In the genomic region with DNA sequence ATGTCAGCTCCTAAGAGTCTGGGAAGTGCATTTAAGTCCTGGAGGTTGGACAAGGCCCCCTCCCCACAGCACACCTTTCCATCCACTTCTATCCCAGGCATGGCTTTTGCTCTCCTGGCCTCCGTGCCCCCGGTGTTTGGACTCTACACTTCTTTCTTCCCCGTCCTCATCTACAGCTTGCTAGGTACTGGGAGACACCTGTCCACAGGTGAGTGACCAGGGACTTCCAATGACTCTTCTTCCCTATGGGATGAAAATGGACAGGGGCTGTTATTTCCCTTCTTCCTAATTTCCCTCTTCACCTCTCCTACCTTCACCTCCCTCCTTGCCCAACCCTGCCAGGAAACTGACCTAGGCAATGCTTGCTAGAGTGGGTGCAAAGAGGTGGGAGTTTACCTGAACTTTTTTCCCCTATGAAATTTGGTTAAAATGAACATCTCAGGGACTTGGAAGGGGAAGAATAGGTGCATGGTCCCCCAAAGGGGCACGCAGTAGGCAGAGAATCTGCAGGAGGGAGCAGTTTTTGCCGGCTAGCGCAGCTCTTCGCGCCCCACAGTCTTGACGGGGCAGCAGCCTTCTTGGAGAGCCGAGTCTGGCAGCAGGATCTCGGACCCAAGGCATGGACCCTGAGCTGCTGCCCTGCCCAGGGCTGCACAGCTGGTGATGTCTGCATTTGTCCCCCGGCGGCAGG, we compare ENCODE assay signal across 9 cellular contexts. TPM values are rescaled to one million over a fixed set of nuclear protein-coding genes. Genes with fewer than 3 reads are reported as not detected.
A peak's percentile ranks its signal among the peaks of the same experiment; 100 is the strongest.
DNase-seq lines count a peak whose midpoint lies in the region; ATAC-seq, FAIRE-seq and TF ChIP-seq lines count a peak whose summit lies in the region.
"Had no signal": no experiment of that assay in that cellular context is flagged by ENCODE, and none has a peak within 500 bp of the region (broad histone marks: within the 10 kb centered on the region; RNA-seq: fewer than 3 reads in every experiment).

No MANE protein-coding gene starts in this region.

- BruUV-seq in HepG2 (replicated peaks; lab: Mats Ljungman, UMichigan) = no TSS peak

- H3K36me3 Mint-ChIP-seq in activated CD4-positive, alpha-beta memory T cell treated with anti-CD3 and anti-CD28 coated beads for 36 hours = no peaks in the 10 kb centered on the region

- peaks cover 24% of the 10 kb centered on the region for H3K4me1 Mint-ChIP-seq in activated CD4-positive, alpha-beta memory T cell treated with anti-CD3 and anti-CD28 coated beads for 36 hours (ENCODE audit: low read depth)

- DNase-seq in HepG2 (ENCODE audit: low spot score) = no peak
- no peak for DNase-seq in right lobe of liver
- DNase-seq in activated CD4-positive, alpha-beta memory T cell treated with anti-CD3 and anti-CD28 coated beads for 36 hours = no peak
- no peak for DNase-seq in NCI-H69 (lab: John Stamatoyannopoulos, UW)
- no peak for DNase-seq in NK-92 treated with Interleukin-12 subunit alpha and Interleukin-12 subunit beta, amount 100 ng/mL, for 24 hours (lab: John Stamatoyannopoulos, UW)
- DNase-seq: NCI-H2227 treated with DMSO at 0.1 percent for 48 hours had no signal

- ATAC-seq in HepG2 (no peak), right lobe of liver (no peak), GM19463 (IDR thresholded peaks at IDR 0.05; ENCODE audit: unreplicated experiment) (no peak)

- H3K4me3 ChIP-seq in HepG2 (replicated peaks in 1 of 3; ENCODE audit: insufficient read depth in 1 of 3, low read depth in 2 of 3, low read length in 3 of 3) (peak overlapping the region in 1 of 3 experiments; percentile 70; a peak in 1 of 6 replicates), right lobe of liver (no peak overlapping the region), iPS-18a (ENCODE audit: low read length) (peak overlapping the region; percentile 49), subcutaneous abdominal adipose tissue (ENCODE audit: low read depth in 1 of 5, low read length in 5 of 5) (peak overlapping the region in 3 of 5 donors; percentile 50 to 68 (median 58))

- TF ChIP-seq CTCF in HepG2 (CRISPR knock-in tag; IDR thresholded peaks at IDR 0.05) (no peak), right lobe of liver (IDR thresholded peaks at IDR 0.05) (no peak)

- TF ChIP-seq EP300 in HepG2 (IDR thresholded peaks at IDR 0.05; ENCODE audit: low read depth in 2 of 2, low read length in 2 of 2) (no peak), HepG2 (CRISPR knock-in tag; IDR thresholded peaks at IDR 0.05; ENCODE audit: borderline replicate concordance) (no peak)

- H3K27me3 Mint-ChIP-seq in activated CD4-positive, alpha-beta memory T cell treated with anti-CD3 and anti-CD28 coated beads for 36 hours = peaks cover 76% of the 10 kb centered on the region

- CTCF ChIA-PET in HepG2 (lab: Yijun Ruan, JAX; ENCODE audit: low intra/inter-chr PET ratio, low total read pairs) = interaction anchor here (1.5 to 4.2 kb wide), 2 partner anchors 36 to 40 kb away, joined by 4 to 53 read pairs; no protein-coding TSS in a partner anchor
- CTCF ChIA-PET in activated CD4-positive, alpha-beta memory T cell treated with anti-CD3 and anti-CD28 coated beads for 36 hours (lab: Charles Lee) = interaction anchor here (0.7 to 7.5 kb wide), 15 partner anchors 9 to 162 kb away, joined by 3 to 112 read pairs (median 5); a partner anchor contains a TSS

- WGBS in HepG2 (ENCODE audit: low lambda C conversion rate) = 22% methylated on average over 10 of the region's 13 CpGs
- WGBS in right lobe of liver (ENCODE audit: insufficient coverage, low coverage, low lambda C conversion rate, missing lambda C conversion rate) = 46% methylated on average over 8 of the region's 13 CpGs

- POLR2A ChIA-PET in HepG2 (lab: Yijun Ruan, JAX) = interaction anchor here (0.6 to 2.7 kb wide), 6 partner anchors 9 to 100 kb away, joined by 3 to 19 read pairs (median 6); a partner anchor contains a TSS
- POLR2A ChIA-PET in activated CD4-positive, alpha-beta memory T cell treated with anti-CD3 and anti-CD28 coated beads for 36 hours (lab: Charles Lee) = interaction anchor here (0.7 to 2.1 kb wide), 2 partner anchors 9 to 37 kb away, joined by 3 to 9 read pairs; a partner anchor contains a TSS

- H3K27me3 ChIP-seq in HepG2 (ENCODE audit: control insufficient read depth in 1 of 2, insufficient read depth in 2 of 2, low read length in 2 of 2) (peaks cover 16 to 50% of the 10 kb centered on the region in 2 experiments), right lobe of liver (peaks cover 0 to 33% of the 10 kb centered on the region in 2 donors), iPS-18a (ENCODE audit: control insufficient read depth, insufficient read depth, low read length) (peaks cover 93% of the 10 kb centered on the region), subcutaneous abdominal adipose tissue (ENCODE audit: control insufficient read depth in 5 of 5, insufficient read depth in 4 of 5, low read length in 5 of 5) (peaks cover 65 to 78% (median 76%) of the 10 kb centered on the region in 5 donors)

- H3K9ac ChIP-seq in HepG2 (ENCODE audit: insufficient read depth, low read depth, low read length) = no peak overlapping the region
- no peak overlapping the region for H3K9ac ChIP-seq in iPS-18a (ENCODE audit: low read length)
- no peak overlapping the region for H3K9ac ChIP-seq in subcutaneous abdominal adipose tissue (ENCODE audit: low read length in 5 of 5)

- no peak for FAIRE-seq in HepG2 (lab: Jason Lieb, UNC)

- no peaks in the 10 kb centered on the region for H3K9me3 Mint-ChIP-seq in activated CD4-positive, alpha-beta memory T cell treated with anti-CD3 and anti-CD28 coated beads for 36 hours

- H3K4me2 ChIP-seq in HepG2 (ENCODE audit: low read depth, low read length) = peak overlapping the region; percentile 85

- peak overlapping the region; percentile 63 for H3K4me3 Mint-ChIP-seq in activated CD4-positive, alpha-beta memory T cell treated with anti-CD3 and anti-CD28 coated beads for 36 hours

- intact Hi-C loops in HepG2 (cut with micrococcal nuclease; ENCODE audit: unreplicated experiment) = loop anchor here (5.0 kb wide), 1 partner anchor 98 kb away; a partner anchor contains a TSS
- intact Hi-C loops in right lobe of liver (cut with DNase I) = loop anchor here (5.0 kb wide), 1 partner anchor 38 kb away; no protein-coding TSS in a partner anchor
- intact Hi-C loops in activated CD4-positive, alpha-beta memory T cell treated with anti-CD3 and anti-CD28 coated beads for 36 hours (cut with micrococcal nuclease) = loop anchor here (2.0 to 5.0 kb wide), 3 partner anchors 30 to 163 kb away; a partner anchor contains a TSS

- peaks cover 35% of the 10 kb centered on the region for H3K4me1 ChIP-seq in HepG2 (ENCODE audit: insufficient read depth, low read length)
- H3K4me1 ChIP-seq in right lobe of liver = peaks cover 0 to 13% (median 6%) of the 10 kb centered on the region in 4 donors
- H3K4me1 ChIP-seq in iPS-18a (ENCODE audit: control insufficient read depth, low read depth, low read length) = no peaks in the 10 kb centered on the region
- H3K4me1 ChIP-seq in subcutaneous abdominal adipose tissue (ENCODE audit: control insufficient read depth in 5 of 5, insufficient read depth in 5 of 5, low read length in 5 of 5) = peaks cover 2 to 24% (median 21%) of the 10 kb centered on the region in 5 donors

- H4K20me1 ChIP-seq in HepG2 (ENCODE audit: insufficient read depth, low read length) = no peaks in the 10 kb centered on the region

- TF ChIP-seq RAD21 in HepG2 (CRISPR knock-in tag; IDR thresholded peaks at IDR 0.05) = no peak

- H2AFZ ChIP-seq in HepG2 (ENCODE audit: low read length) = no peak overlapping the region

- no peak overlapping the region for H3K27ac ChIP-seq in HepG2 (ENCODE audit: extremely low read length, insufficient read depth, low read length)
- no peak overlapping the region for H3K27ac ChIP-seq in right lobe of liver
- no peak overlapping the region for H3K27ac ChIP-seq in iPS-18a (ENCODE audit: low read length)
- H3K27ac ChIP-seq in subcutaneous abdominal adipose tissue (ENCODE audit: low read depth, low read length) = no peak overlapping the region

- H3K36me3 ChIP-seq in HepG2 (replicated peaks in 1 of 2; ENCODE audit: control insufficient read depth in 1 of 2, insufficient read depth in 2 of 2, low read length in 2 of 2) = no peaks in the 10 kb centered on the region
- no peaks in the 10 kb centered on the region for H3K36me3 ChIP-seq in right lobe of liver
- no peaks in the 10 kb centered on the region for H3K36me3 ChIP-seq in iPS-18a (ENCODE audit: control insufficient read depth, low read depth, low read length)
- peaks cover 0 to 10% (median 7%) of the 10 kb centered on the region in 5 donors for H3K36me3 ChIP-seq in subcutaneous abdominal adipose tissue (ENCODE audit: control insufficient read depth in 5 of 5, insufficient read depth in 5 of 5, low read length in 5 of 5)

- TF ChIP-seq POLR2A in HepG2 (IDR thresholded peaks at IDR 0.05; ENCODE audit: insufficient read depth in 1 of 2, low read depth in 2 of 2, low read length in 2 of 2) (no peak), right lobe of liver (IDR thresholded peaks at IDR 0.05) (no peak)

- no peaks in the 10 kb centered on the region for H3K79me2 ChIP-seq in HepG2 (ENCODE audit: insufficient read depth, low read length)

- no peaks in the 10 kb centered on the region for H3K9me3 ChIP-seq in HepG2 (ENCODE audit: low read length)
- H3K9me3 ChIP-seq in right lobe of liver = no peaks in the 10 kb centered on the region
- no peaks in the 10 kb centered on the region for H3K9me3 ChIP-seq in iPS-18a (ENCODE audit: control insufficient read depth, low read depth, low read length)
- H3K9me3 ChIP-seq in subcutaneous abdominal adipose tissue (ENCODE audit: control insufficient read depth in 5 of 5, low read length in 5 of 5) = no peaks in the 10 kb centered on the region

- H3K27ac Mint-ChIP-seq in activated CD4-positive, alpha-beta memory T cell treated with anti-CD3 and anti-CD28 coated beads for 36 hours = no peak overlapping the region

- in situ Hi-C loops in HepG2 (cut with HindIII; ENCODE audit: extremely low pct_ligation_motif_present, low pct_unique_long_range_greater_than_20kb) = loop anchor here (5.0 kb wide), 1 partner anchor 38 kb away; no protein-coding TSS in a partner anchor

RNA-seq across cellular contexts. Expression of a gene that starts 9.2 kb away (rescaled TPM):
- total RNA-seq in HepG2 (2016; rRNA removed; fragmentation: Illumina TruSeq; extraction: Trizol) (10.1 and 11.5 TPM in 2 replicates), right lobe of liver (1 to 10 TPM in 5 of 6 experiments, under 1 TPM in 1; 0.92 to 2.0 (median 1.3) TPM)
- 8.4 and 8.9 TPM in 2 replicates for total RNA-seq in HepG2 (2016; cell fraction: cytosol; rRNA removed; fragmentation: Illumina TruSeq; extraction: Trizol; ENCODE audit: low read depth)
- total RNA-seq in HepG2 (2016; cell fraction: insoluble cytoplasmic fraction; rRNA removed; fragmentation: Illumina TruSeq; extraction: Trizol) = 8.3 and 14.8 TPM in 2 replicates
- 16.1 and 18.0 TPM in 2 replicates for total RNA-seq in HepG2 (2016; cell fraction: membrane; rRNA removed; fragmentation: Illumina TruSeq; extraction: Trizol)
- total RNA-seq in HepG2 (2016; cell fraction: nucleus; rRNA removed; fragmentation: Illumina TruSeq; extraction: Trizol) = 9.2 and 9.6 TPM in 2 replicates
- 12.5 and 15.3 TPM in 2 replicates for polyA plus RNA-seq in HepG2 (2011; rRNA removed)
- 8.5 and 8.9 TPM in 2 replicates for polyA plus RNA-seq in HepG2 (2011; cell fraction: cytosol; rRNA removed)
- 77.8 and 83.0 TPM in 2 replicates for polyA plus RNA-seq in HepG2 (2011; cell fraction: nucleus; rRNA removed)
- 15.4 and 15.7 TPM in 2 replicates for polyA plus RNA-seq in HepG2 (2012)
- polyA plus RNA-seq in HepG2 (2016; cell fraction: cytosol; fragmentation: Illumina TruSeq; extraction: Trizol; ENCODE audit: low read depth) = 6.4 and 8.2 TPM in 2 replicates
- 8.6 and 9.4 TPM in 2 replicates for polyA plus RNA-seq in HepG2 (2016; cell fraction: insoluble cytoplasmic fraction; fragmentation: Illumina TruSeq; extraction: Trizol; ENCODE audit: low read depth)
- polyA plus RNA-seq in HepG2 (2016; cell fraction: membrane; fragmentation: Illumina TruSeq; extraction: Trizol; ENCODE audit: low read depth) = 11.4 and 11.5 TPM in 2 replicates
- 21.2 and 28.6 TPM in 2 replicates for polyA plus RNA-seq in HepG2 (2016; cell fraction: nucleus; fragmentation: Illumina TruSeq; extraction: Trizol; ENCODE audit: insufficient read depth, low read depth)
- 6.2 TPM in 1 of 2 replicates, not detected in the other for polyA minus RNA-seq in HepG2 (2011; rRNA and poly(A)+ RNA removed; ENCODE audit: low replicate concordance)
- 2.9 and 3.3 TPM in 2 replicates for polyA minus RNA-seq in HepG2 (2011; cell fraction: cytosol; rRNA and poly(A)+ RNA removed)
- polyA minus RNA-seq in HepG2 (2011; cell fraction: nucleus; rRNA and poly(A)+ RNA removed) = 11.8 and 12.6 TPM in 2 replicates
- 1 to 10 TPM; 1.4 to 2.5 TPM for total RNA-seq in activated CD4-positive, alpha-beta memory T cell treated with anti-CD3 and anti-CD28 coated beads for 36 hours

RNA-seq across cellular contexts. Expression of a gene that starts 12.6 kb away (rescaled TPM):
- total RNA-seq in HepG2 (2016; rRNA removed; fragmentation: Illumina TruSeq; extraction: Trizol) = 1.9 and 4.5 TPM in 2 replicates
- 1.8 and 2.2 TPM in 2 replicates for total RNA-seq in HepG2 (2016; cell fraction: cytosol; rRNA removed; fragmentation: Illumina TruSeq; extraction: Trizol; ENCODE audit: low read depth)
- total RNA-seq in HepG2 (2016; cell fraction: insoluble cytoplasmic fraction; rRNA removed; fragmentation: Illumina TruSeq; extraction: Trizol) = 2.9 and 5.7 TPM in 2 replicates
- 2.5 and 3.5 TPM in 2 replicates for total RNA-seq in HepG2 (2016; cell fraction: membrane; rRNA removed; fragmentation: Illumina TruSeq; extraction: Trizol)
- 5.8 and 8.3 TPM in 2 replicates for total RNA-seq in HepG2 (2016; cell fraction: nucleus; rRNA removed; fragmentation: Illumina TruSeq; extraction: Trizol)
- 5.4 and 5.9 TPM in 2 replicates for polyA plus RNA-seq in HepG2 (2011; rRNA removed)
- 2.9 and 4.0 TPM in 2 replicates for polyA plus RNA-seq in HepG2 (2011; cell fraction: cytosol; rRNA removed)
- 18.7 and 19.0 TPM in 2 replicates for polyA plus RNA-seq in HepG2 (2011; cell fraction: nucleus; rRNA removed)
- 1.8 and 3.8 TPM in 2 replicates for polyA plus RNA-seq in HepG2 (2012)
- 0.94 and 1.2 TPM in 2 replicates for polyA plus RNA-seq in HepG2 (2016; cell fraction: cytosol; fragmentation: Illumina TruSeq; extraction: Trizol; ENCODE audit: low read depth)
- polyA plus RNA-seq in HepG2 (2016; cell fraction: insoluble cytoplasmic fraction; fragmentation: Illumina TruSeq; extraction: Trizol; ENCODE audit: low read depth) = 3.4 and 3.9 TPM in 2 replicates
- polyA plus RNA-seq in HepG2 (2016; cell fraction: membrane; fragmentation: Illumina TruSeq; extraction: Trizol; ENCODE audit: low read depth) = 2.4 and 2.9 TPM in 2 replicates
- 13.0 and 13.7 TPM in 2 replicates for polyA plus RNA-seq in HepG2 (2016; cell fraction: nucleus; fragmentation: Illumina TruSeq; extraction: Trizol; ENCODE audit: insufficient read depth, low read depth)
- polyA minus RNA-seq in HepG2 (2011; rRNA and poly(A)+ RNA removed; ENCODE audit: low replicate concordance) = 8.1 and 22.4 TPM in 2 replicates
- polyA minus RNA-seq in HepG2 (2011; cell fraction: cytosol; rRNA and poly(A)+ RNA removed) = 2.5 and 3.0 TPM in 2 replicates
- 8.2 and 8.8 TPM in 2 replicates for polyA minus RNA-seq in HepG2 (2011; cell fraction: nucleus; rRNA and poly(A)+ RNA removed)
- total RNA-seq in right lobe of liver = 1 to 10 TPM in 3 of 6 experiments, under 1 TPM in 3; 0.44 to 3.6 (median 0.78) TPM
- 1 to 10 TPM; 1.7 to 2.1 TPM for total RNA-seq in activated CD4-positive, alpha-beta memory T cell treated with anti-CD3 and anti-CD28 coated beads for 36 hours

RNA-seq across cellular contexts. Expression of a gene that starts 15.8 kb away (rescaled TPM):
- total RNA-seq in HepG2 (2016; rRNA removed; fragmentation: Illumina TruSeq; extraction: Trizol) (5.4 and 9.0 TPM in 2 replicates), right lobe of liver (1 to 10 TPM in 5 of 6 experiments, under 1 TPM in 1; 0.86 to 2.7 (median 1.9) TPM)
- total RNA-seq in HepG2 (2016; cell fraction: cytosol; rRNA removed; fragmentation: Illumina TruSeq; extraction: Trizol; ENCODE audit: low read depth) = 4.1 and 4.8 TPM in 2 replicates
- total RNA-seq in HepG2 (2016; cell fraction: insoluble cytoplasmic fraction; rRNA removed; fragmentation: Illumina TruSeq; extraction: Trizol) = 4.3 and 9.2 TPM in 2 replicates
- total RNA-seq in HepG2 (2016; cell fraction: membrane; rRNA removed; fragmentation: Illumina TruSeq; extraction: Trizol) = 8.4 and 9.4 TPM in 2 replicates
- 9.5 and 11.0 TPM in 2 replicates for total RNA-seq in HepG2 (2016; cell fraction: nucleus; rRNA removed; fragmentation: Illumina TruSeq; extraction: Trizol)
- 27.2 and 28.7 TPM in 2 replicates for polyA plus RNA-seq in HepG2 (2011; rRNA removed)
- polyA plus RNA-seq in HepG2 (2011; cell fraction: cytosol; rRNA removed) = 13.0 and 16.9 TPM in 2 replicates
- 170 and 204 TPM in 2 replicates for polyA plus RNA-seq in HepG2 (2011; cell fraction: nucleus; rRNA removed)
- 11.6 and 13.9 TPM in 2 replicates for polyA plus RNA-seq in HepG2 (2012)
- polyA plus RNA-seq in HepG2 (2016; cell fraction: cytosol; fragmentation: Illumina TruSeq; extraction: Trizol; ENCODE audit: low read depth) = 4.0 and 4.6 TPM in 2 replicates
- polyA plus RNA-seq in HepG2 (2016; cell fraction: insoluble cytoplasmic fraction; fragmentation: Illumina TruSeq; extraction: Trizol; ENCODE audit: low read depth) = 6.2 and 8.3 TPM in 2 replicates
- 9.6 and 10.1 TPM in 2 replicates for polyA plus RNA-seq in HepG2 (2016; cell fraction: membrane; fragmentation: Illumina TruSeq; extraction: Trizol; ENCODE audit: low read depth)
- polyA plus RNA-seq in HepG2 (2016; cell fraction: nucleus; fragmentation: Illumina TruSeq; extraction: Trizol; ENCODE audit: insufficient read depth, low read depth) = 29.4 and 32.9 TPM in 2 replicates
- 16.3 TPM in 1 of 2 replicates, not detected in the other for polyA minus RNA-seq in HepG2 (2011; rRNA and poly(A)+ RNA removed; ENCODE audit: low replicate concordance)
- polyA minus RNA-seq in HepG2 (2011; cell fraction: cytosol; rRNA and poly(A)+ RNA removed) = 4.4 and 6.0 TPM in 2 replicates
- 14.5 and 15.1 TPM in 2 replicates for polyA minus RNA-seq in HepG2 (2011; cell fraction: nucleus; rRNA and poly(A)+ RNA removed)
- total RNA-seq in activated CD4-positive, alpha-beta memory T cell treated with anti-CD3 and anti-CD28 coated beads for 36 hours = 10 to 100 TPM; 15.4 to 15.8 TPM

RNA-seq across cellular contexts. Expression of a gene that starts 29.4 kb away (rescaled TPM):
- total RNA-seq in HepG2 (2016; rRNA removed; fragmentation: Illumina TruSeq; extraction: Trizol) = 23.6 and 26.4 TPM in 2 replicates
- 2.6 and 2.8 TPM in 2 replicates for total RNA-seq in HepG2 (2016; cell fraction: cytosol; rRNA removed; fragmentation: Illumina TruSeq; extraction: Trizol; ENCODE audit: low read depth)
- 19.8 and 28.3 TPM in 2 replicates for total RNA-seq in HepG2 (2016; cell fraction: insoluble cytoplasmic fraction; rRNA removed; fragmentation: Illumina TruSeq; extraction: Trizol)
- total RNA-seq in HepG2 (2016; cell fraction: membrane; rRNA removed; fragmentation: Illumina TruSeq; extraction: Trizol) = 9.9 and 10.2 TPM in 2 replicates
- 23.9 TPM in 2 replicates for total RNA-seq in HepG2 (2016; cell fraction: nucleus; rRNA removed; fragmentation: Illumina TruSeq; extraction: Trizol)
- polyA plus RNA-seq in HepG2 (2011; rRNA removed) = 21.7 and 23.3 TPM in 2 replicates
- 13.2 and 18.6 TPM in 2 replicates for polyA plus RNA-seq in HepG2 (2011; cell fraction: cytosol; rRNA removed)
- polyA plus RNA-seq in HepG2 (2011; cell fraction: nucleus; rRNA removed) = 26.0 and 28.4 TPM in 2 replicates
- 14.2 and 18.4 TPM in 2 replicates for polyA plus RNA-seq in HepG2 (2012)
- polyA plus RNA-seq in HepG2 (2016; cell fraction: cytosol; fragmentation: Illumina TruSeq; extraction: Trizol; ENCODE audit: low read depth) = 2.2 and 2.3 TPM in 2 replicates
- 16.8 and 23.7 TPM in 2 replicates for polyA plus RNA-seq in HepG2 (2016; cell fraction: insoluble cytoplasmic fraction; fragmentation: Illumina TruSeq; extraction: Trizol; ENCODE audit: low read depth)
- 6.3 and 6.4 TPM in 2 replicates for polyA plus RNA-seq in HepG2 (2016; cell fraction: membrane; fragmentation: Illumina TruSeq; extraction: Trizol; ENCODE audit: low read depth)
- polyA plus RNA-seq in HepG2 (2016; cell fraction: nucleus; fragmentation: Illumina TruSeq; extraction: Trizol; ENCODE audit: insufficient read depth, low read depth) = 34.3 and 34.5 TPM in 2 replicates
- 20.4 and 21.5 TPM in 2 replicates for polyA minus RNA-seq in HepG2 (2011; rRNA and poly(A)+ RNA removed; ENCODE audit: low replicate concordance)
- 12.7 and 13.5 TPM in 2 replicates for polyA minus RNA-seq in HepG2 (2011; cell fraction: cytosol; rRNA and poly(A)+ RNA removed)
- 8.1 and 11.4 TPM in 2 replicates for polyA minus RNA-seq in HepG2 (2011; cell fraction: nucleus; rRNA and poly(A)+ RNA removed)
- total RNA-seq in right lobe of liver = 10 to 100 TPM; 11.3 to 27.6 (median 12.8) TPM
- 10 to 100 TPM; 17.8 to 20.6 TPM for total RNA-seq in activated CD4-positive, alpha-beta memory T cell treated with anti-CD3 and anti-CD28 coated beads for 36 hours

Comparison
In these comparisons a context has a peak if more than half of its experiments do, and no peak if none do; other contexts are left out.
1. H3K4me3 ChIP-seq: peak in iPS-18a (single experiment) and subcutaneous abdominal adipose tissue (3 of 5); none in right lobe of liver (0 of 3).